In genomic region chr6:139509167-139509566, GRCh38 we compare ENCODE assay signal across 23 cellular contexts.
DNase-seq lines count a peak whose midpoint lies in the region; ATAC-seq, FAIRE-seq and TF ChIP-seq lines count a peak whose summit lies in the region.
"Had no signal": no experiment of that assay in that cellular context is flagged by ENCODE, and none has a peak within 500 bp of the region (broad histone marks: within the 10 kb centered on the region; RNA-seq: fewer than 3 reads in every experiment).

No MANE protein-coding gene starts in this region.

- no peaks in the 10 kb centered on the region for H3K27me3 ChIP-seq in right cardiac atrium (ENCODE audit: control insufficient read depth, insufficient read depth)
- H3K27me3 ChIP-seq in right atrium auricular region: no peaks in the 10 kb centered on the region
- H3K27me3 ChIP-seq in H1 (replicated peaks in 1 of 4; ENCODE audit: control insufficient read depth in 3 of 4, extremely low read depth in 1 of 4, insufficient read depth in 3 of 4, low read length in 3 of 4): no peaks in the 10 kb centered on the region
- H3K27me3 ChIP-seq: BLaER1 had no signal

- peak overlapping the region; percentile 27 for H3K27ac ChIP-seq in right cardiac atrium (ENCODE audit: low read length)
- peak overlapping the region in 1 of 2 donors; percentile 73 for H3K27ac ChIP-seq in right atrium auricular region
- no peak overlapping the region for H3K27ac ChIP-seq in H1 (ENCODE audit: low read depth, low read length)
- H3K27ac ChIP-seq: 22Rv1, BLaER1, C4-2B had no signal

- no peak overlapping the region for H2AK5ac ChIP-seq in H1 (ENCODE audit: low read depth, low read length)

- TF ChIP-seq CTCF in right atrium auricular region (IDR thresholded peaks at IDR 0.05) (no peak), H1 (IDR thresholded peaks at IDR 0.05; ENCODE audit: control extremely low read depth in 1 of 3, insufficient read depth in 1 of 3, low read depth in 1 of 3, low read length in 3 of 3) (no peak), neural crest cell (conservative IDR thresholded peaks at IDR 0.05) (no peak)

- peaks cover 4% of the 10 kb centered on the region for H3K4me1 Mint-ChIP-seq in neural crest cell
- no peaks in the 10 kb centered on the region for H3K4me1 Mint-ChIP-seq in stimulated activated memory B cell treated with anti-CD40 and anti-IgM and Interleukin-4, amounts not matched to agents 10 μg/mL and 1 μg/mL and 100 μg/mL, for 72 hours
- H3K4me1 Mint-ChIP-seq in effector memory CD8-positive, alpha-beta T cell (ENCODE audit: low read depth in 2 of 2): no peaks in the 10 kb centered on the region
- H3K4me1 Mint-ChIP-seq: B cell; CD4-positive, CD25-positive, alpha-beta regulatory T cell had no signal

- no peaks in the 10 kb centered on the region for H3K23me2 ChIP-seq in H1 (ENCODE audit: low read depth, low read length)

- peaks cover 2% of the 10 kb centered on the region for H3K9me3 Mint-ChIP-seq in neural crest cell
- no peaks in the 10 kb centered on the region for H3K9me3 Mint-ChIP-seq in stimulated activated memory B cell treated with anti-CD40 and anti-IgM and Interleukin-4, amounts not matched to agents 10 μg/mL and 1 μg/mL and 100 μg/mL, for 72 hours
- no peaks in the 10 kb centered on the region for H3K9me3 Mint-ChIP-seq in effector memory CD8-positive, alpha-beta T cell
- H3K9me3 Mint-ChIP-seq: CD4-positive, CD25-positive, alpha-beta regulatory T cell; CD8-positive, alpha-beta T cell had no signal

- no peaks in the 10 kb centered on the region for H4K20me1 ChIP-seq in H1 (replicated peaks in 1 of 2; ENCODE audit: control insufficient read depth in 1 of 2, insufficient read depth in 2 of 2, low read length in 2 of 2)
- H4K20me1 ChIP-seq: BLaER1 had no signal

- H3K56ac ChIP-seq in H1 (replicated peaks; ENCODE audit: insufficient read length, low read depth, low read length): no peak overlapping the region

- H2BK15ac ChIP-seq in H1 (ENCODE audit: low read length): no peak overlapping the region

- peak overlapping the region; percentile 9 for H3K27ac Mint-ChIP-seq in neural crest cell (ENCODE audit: unreplicated experiment)
- H3K27ac Mint-ChIP-seq in stimulated activated memory B cell treated with anti-CD40 and anti-IgM and Interleukin-4, amounts not matched to agents 10 μg/mL and 1 μg/mL and 100 μg/mL, for 72 hours: no peak overlapping the region
- H3K27ac Mint-ChIP-seq in effector memory CD8-positive, alpha-beta T cell: no peak overlapping the region
- H3K27ac Mint-ChIP-seq: B cell; CD4-positive, CD25-positive, alpha-beta regulatory T cell; CD8-positive, alpha-beta T cell had no signal

- no peak overlapping the region for H2BK20ac ChIP-seq in H1 (ENCODE audit: low read length)

- H3K9me3 ChIP-seq in right cardiac atrium (ENCODE audit: control insufficient read depth, low read length): no peaks in the 10 kb centered on the region
- no peaks in the 10 kb centered on the region for H3K9me3 ChIP-seq in right atrium auricular region
- H3K9me3 ChIP-seq in H1 (ENCODE audit: insufficient read depth in 2 of 2, low read depth in 1 of 2, low read length in 1 of 2): no peaks in the 10 kb centered on the region; a peak in 1 of 4 replicates
- H3K9me3 ChIP-seq: BLaER1, Caco-2 had no signal

- TF ChIP-seq EP300 in H1 (IDR thresholded peaks at IDR 0.05; ENCODE audit: borderline replicate concordance in 1 of 2, low read depth in 2 of 2, low read length in 2 of 2): no peak

- H3K18ac ChIP-seq in H1 (ENCODE audit: extremely low read depth, low read length): no peak overlapping the region

- no peak for TF ChIP-seq POLR2A in H1 (IDR thresholded peaks at IDR 0.05; ENCODE audit: control extremely low read depth in 1 of 2, low read depth in 2 of 2, low read length in 2 of 2)

- no peaks in the 10 kb centered on the region for H3K36me3 Mint-ChIP-seq in neural crest cell (ENCODE audit: low read depth)
- peaks cover 6% of the 10 kb centered on the region for H3K36me3 Mint-ChIP-seq in stimulated activated memory B cell treated with anti-CD40 and anti-IgM and Interleukin-4, amounts not matched to agents 10 μg/mL and 1 μg/mL and 100 μg/mL, for 72 hours
- no peaks in the 10 kb centered on the region for H3K36me3 Mint-ChIP-seq in effector memory CD8-positive, alpha-beta T cell (ENCODE audit: insufficient read depth)
- H3K36me3 Mint-ChIP-seq: CD4-positive, CD25-positive, alpha-beta regulatory T cell; CD8-positive, alpha-beta T cell had no signal

- no peak overlapping the region for H2BK5ac ChIP-seq in H1 (ENCODE audit: low read depth, low read length)

- POLR2A ChIA-PET in H1 (lab: Charles Lee; ENCODE audit: partially characterized antibody): interaction anchor here (1.6 kb wide), 1 partner anchor 135 kb away, joined by 4 read pairs; the partner anchor contains the start of gene CITED2

- no peak overlapping the region for H4K8ac ChIP-seq in H1 (ENCODE audit: extremely low read depth, insufficient read depth, low read length)

- H3K23ac ChIP-seq in H1 (ENCODE audit: insufficient read length): no peak overlapping the region

- H3K4me3 Mint-ChIP-seq in neural crest cell: no peak overlapping the region
- no peak overlapping the region for H3K4me3 Mint-ChIP-seq in stimulated activated memory B cell treated with anti-CD40 and anti-IgM and Interleukin-4, amounts not matched to agents 10 μg/mL and 1 μg/mL and 100 μg/mL, for 72 hours
- H3K4me3 Mint-ChIP-seq in effector memory CD8-positive, alpha-beta T cell: no peak overlapping the region
- H3K4me3 Mint-ChIP-seq: B cell; CD4-positive, CD25-positive, alpha-beta regulatory T cell; CD8-positive, alpha-beta T cell had no signal

- H3K14ac ChIP-seq in H1 (ENCODE audit: insufficient read length): no peak overlapping the region

- no peak overlapping the region for H3K4me3 ChIP-seq in right cardiac atrium (ENCODE audit: low read length)
- H3K4me3 ChIP-seq in right atrium auricular region: no peak overlapping the region
- no peak overlapping the region for H3K4me3 ChIP-seq in H1 (ENCODE audit: extremely low read depth in 1 of 4, insufficient read depth in 2 of 4, low read depth in 3 of 4, low read length in 4 of 4)
- H3K4me3 ChIP-seq: BLaER1 had no signal

- H4K5ac ChIP-seq in H1 (ENCODE audit: insufficient read length, low read depth, low read length): no peak overlapping the region

- WGBS in right cardiac atrium: 86% methylated on average over 4 of the region's 4 CpGs
- 92% methylated on average over 4 of the region's 4 CpGs; no CpG with 5 or more reads in 1 of the 2 experiments for whole genome bisulfite sequencing in H1 (ENCODE audit: extremely low coverage in 1 of 2, insufficient coverage in 1 of 2, insufficient read length in 1 of 2, insufficient replicate concordance in 2 of 2, low coverage in 1 of 2, low lambda C conversion rate in 2 of 2, missing lambda C conversion rate in 1 of 2), 2 experiments

- intact Hi-C loops in Right ventricle myocardium inferior (cut with DNase I) (no loop called here), left cardiac atrium (cut with DNase I) (no loop called here), right cardiac atrium (cut with DNase I) (no loop called here)

- peak; percentile 53 for DNase-seq in Right ventricle myocardium inferior (ENCODE audit: missing footprints)
- no peak for DNase-seq in left cardiac atrium
- DNase-seq in right cardiac atrium: no peak
- DNase-seq in right atrium auricular region (ENCODE audit: low spot score): no peak
- no peak for DNase-seq in H1 (ENCODE audit: low read depth in 1 of 2, low spot score in 2 of 2)
- no peak for DNase-seq in neural crest cell (ENCODE audit: low read depth, low spot score)
- no peak for DNase-seq in effector memory CD8-positive, alpha-beta T cell
- DNase-seq: Caco-2; CD4-positive, CD25-positive, alpha-beta regulatory T cell; CD8-positive, alpha-beta T cell; DMS153; DND-41; GOT3; H7; HCEC 1CT had no signal

- FAIRE-seq in H1 (lab: Jason Lieb, UNC): peak; percentile 19
- FAIRE-seq: A204.1, G401.6, GM12892 had no signal

- H3K79me2 ChIP-seq in H1 (ENCODE audit: control insufficient read depth in 1 of 2, insufficient read depth in 2 of 2, low read length in 2 of 2): no peaks in the 10 kb centered on the region

- H3K4me2 ChIP-seq in H1 (ENCODE audit: insufficient read depth in 1 of 2, low read depth in 2 of 2, low read length in 2 of 2): no peak overlapping the region
- H3K4me2 ChIP-seq: BLaER1 had no signal

- H3K36me3 ChIP-seq in right atrium auricular region (no peaks in the 10 kb centered on the region), H1 (ENCODE audit: control insufficient read depth in 2 of 4, insufficient read depth in 4 of 4, low read length in 3 of 4) (no peaks in the 10 kb centered on the region)
- H3K36me3 ChIP-seq: BLaER1 had no signal

- H2BK120ac ChIP-seq in H1 (replicated peaks; ENCODE audit: low read depth, low read length): no peak overlapping the region

- H3K4ac ChIP-seq in H1 (replicated peaks; ENCODE audit: insufficient read length, low read depth, low read length): no peak overlapping the region

- H3K27me3 Mint-ChIP-seq in neural crest cell (ENCODE audit: low read depth): no peaks in the 10 kb centered on the region
- no peaks in the 10 kb centered on the region for H3K27me3 Mint-ChIP-seq in stimulated activated memory B cell treated with anti-CD40 and anti-IgM and Interleukin-4, amounts not matched to agents 10 μg/mL and 1 μg/mL and 100 μg/mL, for 72 hours
- H3K27me3 Mint-ChIP-seq in effector memory CD8-positive, alpha-beta T cell: no peaks in the 10 kb centered on the region
- H3K27me3 Mint-ChIP-seq: B cell had no signal

- TF ChIP-seq RAD21 in H1 (IDR thresholded peaks at IDR 0.05 in 1 of 2, conservative IDR thresholded peaks at IDR 0.05 in 1 of 2; ENCODE audit: low read depth in 2 of 2, low read length in 2 of 2): no peak

- ATAC-seq in Right ventricle myocardium inferior: no peak
- ATAC-seq in left cardiac atrium: no peak
- ATAC-seq in right cardiac atrium: no peak
- no peak for ATAC-seq in stimulated activated memory B cell treated with anti-CD40 and anti-IgM and Interleukin-4, amounts not matched to agents 10 μg/mL and 1 μg/mL and 100 μg/mL, for 72 hours
- ATAC-seq in effector memory CD8-positive, alpha-beta T cell (replicated peaks): no peak
- ATAC-seq: CD8-positive, alpha-beta T cell had no signal

- no peak overlapping the region for H4K91ac ChIP-seq in H1 (replicated peaks; ENCODE audit: insufficient read length, low read length)

- H2BK12ac ChIP-seq in H1 (ENCODE audit: low read depth, low read length): no peak overlapping the region

- H3K4me1 ChIP-seq in right cardiac atrium (ENCODE audit: control insufficient read depth, insufficient read depth, low read length): peaks cover 1% of the 10 kb centered on the region
- H3K4me1 ChIP-seq in right atrium auricular region: no peaks in the 10 kb centered on the region
- H3K4me1 ChIP-seq in H1 (replicated peaks in 1 of 4; ENCODE audit: control insufficient read depth in 3 of 4, insufficient read depth in 4 of 4, low read length in 3 of 4): peaks cover 0 to 4% (median 2%) of the 10 kb centered on the region in 4 experiments; a peak in 2 of 7 replicates
- H3K4me1 ChIP-seq: BLaER1, Caco-2 had no signal

- CTCF ChIA-PET in H1 (lab: Charles Lee; ENCODE audit: partially characterized antibody): no interaction called here

- no peak overlapping the region for H2AFZ ChIP-seq in H1 (ENCODE audit: low read length)

- no peaks in the 10 kb centered on the region for H3K79me1 ChIP-seq in H1 (ENCODE audit: low read depth, low read length)

- H3K9ac ChIP-seq in H1 (replicated peaks in 1 of 4; ENCODE audit: extremely low read depth in 1 of 4, low read depth in 3 of 4, low read length in 3 of 4): no peak overlapping the region
- H3K9ac ChIP-seq: BLaER1 had no signal

TF ChIP-seq in H1, 55 proteins besides CTCF, POLR2A, EP300 and RAD21 (continues in another document):
- TF ChIP-seq JUND (IDR thresholded peaks at IDR 0.05; ENCODE audit: low read length): no peak
